1 cellular context compared by ENCODE assay signal in the genomic region with DNA sequence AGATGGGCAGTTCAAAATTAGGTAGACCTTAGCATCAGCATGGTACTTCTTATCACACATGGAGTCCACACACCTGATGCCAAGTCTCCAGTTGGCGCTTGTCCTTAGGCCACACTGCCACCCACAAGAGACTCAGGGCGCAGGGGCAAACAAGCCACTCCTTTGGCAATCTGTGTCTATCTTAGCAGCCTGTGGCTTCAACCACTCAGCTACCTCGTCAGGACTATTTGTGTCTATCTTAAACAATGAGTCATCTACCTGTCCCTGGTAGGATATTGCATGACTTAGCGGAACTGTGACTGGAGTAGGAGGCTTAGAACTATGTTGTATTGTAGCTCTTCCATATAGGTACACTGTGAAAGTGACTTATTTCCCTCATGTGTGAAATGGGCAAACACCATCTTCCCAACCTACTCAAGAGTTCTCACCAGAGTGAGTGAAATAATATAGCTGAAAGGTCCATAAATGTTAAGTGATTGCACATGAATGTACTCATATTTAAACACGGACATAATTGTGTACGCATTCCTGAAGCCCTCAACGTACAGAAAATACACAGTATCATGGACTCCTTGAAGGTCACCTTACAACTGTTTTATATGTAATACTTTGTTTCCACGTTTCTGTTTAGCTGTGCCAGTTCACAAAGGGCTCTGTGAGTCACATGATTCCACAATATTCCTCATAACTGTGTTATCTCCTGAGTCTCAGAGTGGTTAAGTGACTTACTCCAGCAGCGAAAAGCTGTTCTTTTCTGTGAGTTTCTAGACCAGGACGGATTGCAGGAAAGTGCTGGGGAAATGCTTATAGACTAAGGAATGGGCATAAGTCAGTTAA.
TF ChIP-seq lines count a peak whose summit lies in the region.

No MANE protein-coding gene starts in this region.

TF ChIP-seq in K562, 482 proteins besides CTCF, POLR2A, EP300 and RAD21 (continued from another document and continues in another):
- TF ChIP-seq, protein P1, sequence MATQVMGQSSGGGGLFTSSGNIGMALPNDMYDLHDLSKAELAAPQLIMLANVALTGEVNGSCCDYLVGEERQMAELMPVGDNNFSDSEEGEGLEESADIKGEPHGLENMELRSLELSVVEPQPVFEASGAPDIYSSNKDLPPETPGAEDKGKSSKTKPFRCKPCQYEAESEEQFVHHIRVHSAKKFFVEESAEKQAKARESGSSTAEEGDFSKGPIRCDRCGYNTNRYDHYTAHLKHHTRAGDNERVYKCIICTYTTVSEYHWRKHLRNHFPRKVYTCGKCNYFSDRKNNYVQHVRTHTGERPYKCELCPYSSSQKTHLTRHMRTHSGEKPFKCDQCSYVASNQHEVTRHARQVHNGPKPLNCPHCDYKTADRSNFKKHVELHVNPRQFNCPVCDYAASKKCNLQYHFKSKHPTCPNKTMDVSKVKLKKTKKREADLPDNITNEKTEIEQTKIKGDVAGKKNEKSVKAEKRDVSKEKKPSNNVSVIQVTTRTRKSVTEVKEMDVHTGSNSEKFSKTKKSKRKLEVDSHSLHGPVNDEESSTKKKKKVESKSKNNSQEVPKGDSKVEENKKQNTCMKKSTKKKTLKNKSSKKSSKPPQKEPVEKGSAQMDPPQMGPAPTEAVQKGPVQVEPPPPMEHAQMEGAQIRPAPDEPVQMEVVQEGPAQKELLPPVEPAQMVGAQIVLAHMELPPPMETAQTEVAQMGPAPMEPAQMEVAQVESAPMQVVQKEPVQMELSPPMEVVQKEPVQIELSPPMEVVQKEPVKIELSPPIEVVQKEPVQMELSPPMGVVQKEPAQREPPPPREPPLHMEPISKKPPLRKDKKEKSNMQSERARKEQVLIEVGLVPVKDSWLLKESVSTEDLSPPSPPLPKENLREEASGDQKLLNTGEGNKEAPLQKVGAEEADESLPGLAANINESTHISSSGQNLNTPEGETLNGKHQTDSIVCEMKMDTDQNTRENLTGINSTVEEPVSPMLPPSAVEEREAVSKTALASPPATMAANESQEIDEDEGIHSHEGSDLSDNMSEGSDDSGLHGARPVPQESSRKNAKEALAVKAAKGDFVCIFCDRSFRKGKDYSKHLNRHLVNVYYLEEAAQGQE (CRISPR knock-in tag; IDR thresholded peaks at IDR 0.05; ENCODE audit: low read depth), result no peak
- TF ChIP-seq, protein P2, sequence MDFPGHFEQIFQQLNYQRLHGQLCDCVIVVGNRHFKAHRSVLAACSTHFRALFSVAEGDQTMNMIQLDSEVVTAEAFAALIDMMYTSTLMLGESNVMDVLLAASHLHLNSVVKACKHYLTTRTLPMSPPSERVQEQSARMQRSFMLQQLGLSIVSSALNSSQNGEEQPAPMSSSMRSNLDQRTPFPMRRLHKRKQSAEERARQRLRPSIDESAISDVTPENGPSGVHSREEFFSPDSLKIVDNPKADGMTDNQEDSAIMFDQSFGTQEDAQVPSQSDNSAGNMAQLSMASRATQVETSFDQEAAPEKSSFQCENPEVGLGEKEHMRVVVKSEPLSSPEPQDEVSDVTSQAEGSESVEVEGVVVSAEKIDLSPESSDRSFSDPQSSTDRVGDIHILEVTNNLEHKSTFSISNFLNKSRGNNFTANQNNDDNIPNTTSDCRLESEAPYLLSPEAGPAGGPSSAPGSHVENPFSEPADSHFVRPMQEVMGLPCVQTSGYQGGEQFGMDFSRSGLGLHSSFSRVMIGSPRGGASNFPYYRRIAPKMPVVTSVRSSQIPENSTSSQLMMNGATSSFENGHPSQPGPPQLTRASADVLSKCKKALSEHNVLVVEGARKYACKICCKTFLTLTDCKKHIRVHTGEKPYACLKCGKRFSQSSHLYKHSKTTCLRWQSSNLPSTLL (IDR thresholded peaks at IDR 0.05), result no peak
- TF ChIP-seq, protein P3, sequence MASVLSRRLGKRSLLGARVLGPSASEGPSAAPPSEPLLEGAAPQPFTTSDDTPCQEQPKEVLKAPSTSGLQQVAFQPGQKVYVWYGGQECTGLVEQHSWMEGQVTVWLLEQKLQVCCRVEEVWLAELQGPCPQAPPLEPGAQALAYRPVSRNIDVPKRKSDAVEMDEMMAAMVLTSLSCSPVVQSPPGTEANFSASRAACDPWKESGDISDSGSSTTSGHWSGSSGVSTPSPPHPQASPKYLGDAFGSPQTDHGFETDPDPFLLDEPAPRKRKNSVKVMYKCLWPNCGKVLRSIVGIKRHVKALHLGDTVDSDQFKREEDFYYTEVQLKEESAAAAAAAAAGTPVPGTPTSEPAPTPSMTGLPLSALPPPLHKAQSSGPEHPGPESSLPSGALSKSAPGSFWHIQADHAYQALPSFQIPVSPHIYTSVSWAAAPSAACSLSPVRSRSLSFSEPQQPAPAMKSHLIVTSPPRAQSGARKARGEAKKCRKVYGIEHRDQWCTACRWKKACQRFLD (CRISPR knock-in tag; IDR thresholded peaks at IDR 0.05), result no peak; the same call in 1 of the 2 replicates
- TF ChIP-seq TEAD1 (CRISPR knock-in tag; IDR thresholded peaks at IDR 0.05) (peak; percentile 33 to 39; a peak in 2 of 4 replicates), BDP1 (IDR thresholded peaks at IDR 0.05; ENCODE audit: insufficient read depth, insufficient read length) (no peak), PTTG1 (tag; IDR thresholded peaks at IDR 0.05; ENCODE audit: low read depth) (no peak), NR3C1 (CRISPR knock-in tag; IDR thresholded peaks at IDR 0.05) (no peak), ZNF124 (CRISPR knock-in tag; IDR thresholded peaks at IDR 0.05) (no peak), MYC (IDR thresholded peaks at IDR 0.05; ENCODE audit: low read depth, low read length) (no peak), MYC (CRISPR knock-in tag; IDR thresholded peaks at IDR 0.05; ENCODE audit: borderline replicate concordance, low read depth) (no peak), THRAP3 (IDR thresholded peaks at IDR 0.05; ENCODE audit: borderline replicate concordance) (peak; percentile 41; the same call in 1 of the 2 replicates), NCOA4 (IDR thresholded peaks at IDR 0.05; ENCODE audit: partially characterized antibody) (no peak), YBX1 (IDR thresholded peaks at IDR 0.05) (no peak), ZNF274 (IDR thresholded peaks at IDR 0.05; ENCODE audit: borderline replicate concordance, low read depth, low read length) (no peak), L3MBTL2 (IDR thresholded peaks at IDR 0.05) (0 out of 2 replicates have a peak, but pooled peaks have one; percentile 11), SRSF7 (optimal IDR thresholded peaks at IDR 0.05; ENCODE audit: low read depth, low read length) (no peak), NFXL1 (CRISPR knock-in tag; IDR thresholded peaks at IDR 0.05) (no peak), NCOA1 (IDR thresholded peaks at IDR 0.05; ENCODE audit: low read depth) (no peak), KAT8 (IDR thresholded peaks at IDR 0.05; ENCODE audit: low read depth) (no peak), CCNT2 (IDR thresholded peaks at IDR 0.05; ENCODE audit: borderline replicate concordance, extremely low read depth, insufficient read length, low read depth, low read length) (no peak), RUNX1 (IDR thresholded peaks at IDR 0.05; ENCODE audit: low read depth) (no peak), HMG20B (CRISPR knock-in tag; IDR thresholded peaks at IDR 0.05) (no peak), MYNN (IDR thresholded peaks at IDR 0.05) (no peak), MYNN (CRISPR knock-in tag; IDR thresholded peaks at IDR 0.05) (no peak), ETV5 (CRISPR knock-in tag; IDR thresholded peaks at IDR 0.05; ENCODE audit: low read depth) (no peak; the same call in 1 of the 2 replicates), PHB (CRISPR knock-in tag; IDR thresholded peaks at IDR 0.05) (no peak), PHF8 (IDR thresholded peaks at IDR 0.05; ENCODE audit: borderline replicate concordance, low read length) (no peak), HNRNPLL (IDR thresholded peaks at IDR 0.05; ENCODE audit: low read depth, low read length, poor library complexity, severe bottlenecking) (no peak), PRPF4 (IDR thresholded peaks at IDR 0.05; ENCODE audit: insufficient read depth, low read depth, low read length, poor library complexity, severe bottlenecking) (no peak), FOXJ3 (CRISPR knock-in tag; IDR thresholded peaks at IDR 0.05) (no peak), ARID2 (IDR thresholded peaks at IDR 0.05) (no peak), ZNF239 (CRISPR knock-in tag; IDR thresholded peaks at IDR 0.05) (no peak), SETDB1 (IDR thresholded peaks at IDR 0.05; ENCODE audit: low read length) (no peak), DMBX1 (CRISPR knock-in tag; IDR thresholded peaks at IDR 0.05; ENCODE audit: borderline replicate concordance) (peak; percentile 52; the same call in 1 of the 2 replicates)
- TF ChIP-seq, protein P4, sequence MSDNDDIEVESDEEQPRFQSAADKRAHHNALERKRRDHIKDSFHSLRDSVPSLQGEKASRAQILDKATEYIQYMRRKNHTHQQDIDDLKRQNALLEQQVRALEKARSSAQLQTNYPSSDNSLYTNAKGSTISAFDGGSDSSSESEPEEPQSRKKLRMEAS (CRISPR knock-in tag; IDR thresholded peaks at IDR 0.05), result no peak
- TF ChIP-seq, protein P5, sequence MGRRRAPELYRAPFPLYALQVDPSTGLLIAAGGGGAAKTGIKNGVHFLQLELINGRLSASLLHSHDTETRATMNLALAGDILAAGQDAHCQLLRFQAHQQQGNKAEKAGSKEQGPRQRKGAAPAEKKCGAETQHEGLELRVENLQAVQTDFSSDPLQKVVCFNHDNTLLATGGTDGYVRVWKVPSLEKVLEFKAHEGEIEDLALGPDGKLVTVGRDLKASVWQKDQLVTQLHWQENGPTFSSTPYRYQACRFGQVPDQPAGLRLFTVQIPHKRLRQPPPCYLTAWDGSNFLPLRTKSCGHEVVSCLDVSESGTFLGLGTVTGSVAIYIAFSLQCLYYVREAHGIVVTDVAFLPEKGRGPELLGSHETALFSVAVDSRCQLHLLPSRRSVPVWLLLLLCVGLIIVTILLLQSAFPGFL (CRISPR knock-in tag; IDR thresholded peaks at IDR 0.05), result no peak
- TF ChIP-seq, protein P6, sequence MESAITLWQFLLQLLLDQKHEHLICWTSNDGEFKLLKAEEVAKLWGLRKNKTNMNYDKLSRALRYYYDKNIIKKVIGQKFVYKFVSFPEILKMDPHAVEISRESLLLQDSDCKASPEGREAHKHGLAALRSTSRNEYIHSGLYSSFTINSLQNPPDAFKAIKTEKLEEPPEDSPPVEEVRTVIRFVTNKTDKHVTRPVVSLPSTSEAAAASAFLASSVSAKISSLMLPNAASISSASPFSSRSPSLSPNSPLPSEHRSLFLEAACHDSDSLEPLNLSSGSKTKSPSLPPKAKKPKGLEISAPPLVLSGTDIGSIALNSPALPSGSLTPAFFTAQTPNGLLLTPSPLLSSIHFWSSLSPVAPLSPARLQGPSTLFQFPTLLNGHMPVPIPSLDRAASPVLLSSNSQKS (CRISPR knock-in tag; IDR thresholded peaks at IDR 0.05), result no peak
- TF ChIP-seq, protein P7, sequence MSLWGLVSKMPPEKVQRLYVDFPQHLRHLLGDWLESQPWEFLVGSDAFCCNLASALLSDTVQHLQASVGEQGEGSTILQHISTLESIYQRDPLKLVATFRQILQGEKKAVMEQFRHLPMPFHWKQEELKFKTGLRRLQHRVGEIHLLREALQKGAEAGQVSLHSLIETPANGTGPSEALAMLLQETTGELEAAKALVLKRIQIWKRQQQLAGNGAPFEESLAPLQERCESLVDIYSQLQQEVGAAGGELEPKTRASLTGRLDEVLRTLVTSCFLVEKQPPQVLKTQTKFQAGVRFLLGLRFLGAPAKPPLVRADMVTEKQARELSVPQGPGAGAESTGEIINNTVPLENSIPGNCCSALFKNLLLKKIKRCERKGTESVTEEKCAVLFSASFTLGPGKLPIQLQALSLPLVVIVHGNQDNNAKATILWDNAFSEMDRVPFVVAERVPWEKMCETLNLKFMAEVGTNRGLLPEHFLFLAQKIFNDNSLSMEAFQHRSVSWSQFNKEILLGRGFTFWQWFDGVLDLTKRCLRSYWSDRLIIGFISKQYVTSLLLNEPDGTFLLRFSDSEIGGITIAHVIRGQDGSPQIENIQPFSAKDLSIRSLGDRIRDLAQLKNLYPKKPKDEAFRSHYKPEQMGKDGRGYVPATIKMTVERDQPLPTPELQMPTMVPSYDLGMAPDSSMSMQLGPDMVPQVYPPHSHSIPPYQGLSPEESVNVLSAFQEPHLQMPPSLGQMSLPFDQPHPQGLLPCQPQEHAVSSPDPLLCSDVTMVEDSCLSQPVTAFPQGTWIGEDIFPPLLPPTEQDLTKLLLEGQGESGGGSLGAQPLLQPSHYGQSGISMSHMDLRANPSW (CRISPR knock-in tag; IDR thresholded peaks at IDR 0.05), result no peak
- TF ChIP-seq, protein P8, sequence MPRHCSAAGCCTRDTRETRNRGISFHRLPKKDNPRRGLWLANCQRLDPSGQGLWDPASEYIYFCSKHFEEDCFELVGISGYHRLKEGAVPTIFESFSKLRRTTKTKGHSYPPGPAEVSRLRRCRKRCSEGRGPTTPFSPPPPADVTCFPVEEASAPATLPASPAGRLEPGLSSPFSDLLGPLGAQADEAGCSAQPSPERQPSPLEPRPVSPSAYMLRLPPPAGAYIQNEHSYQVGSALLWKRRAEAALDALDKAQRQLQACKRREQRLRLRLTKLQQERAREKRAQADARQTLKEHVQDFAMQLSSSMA (CRISPR knock-in tag; IDR thresholded peaks at IDR 0.05), result no peak
- TF ChIP-seq, protein P9, sequence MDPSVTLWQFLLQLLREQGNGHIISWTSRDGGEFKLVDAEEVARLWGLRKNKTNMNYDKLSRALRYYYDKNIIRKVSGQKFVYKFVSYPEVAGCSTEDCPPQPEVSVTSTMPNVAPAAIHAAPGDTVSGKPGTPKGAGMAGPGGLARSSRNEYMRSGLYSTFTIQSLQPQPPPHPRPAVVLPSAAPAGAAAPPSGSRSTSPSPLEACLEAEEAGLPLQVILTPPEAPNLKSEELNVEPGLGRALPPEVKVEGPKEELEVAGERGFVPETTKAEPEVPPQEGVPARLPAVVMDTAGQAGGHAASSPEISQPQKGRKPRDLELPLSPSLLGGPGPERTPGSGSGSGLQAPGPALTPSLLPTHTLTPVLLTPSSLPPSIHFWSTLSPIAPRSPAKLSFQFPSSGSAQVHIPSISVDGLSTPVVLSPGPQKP (CRISPR knock-in tag; IDR thresholded peaks at IDR 0.05), result no peak
- TF ChIP-seq, protein P10, sequence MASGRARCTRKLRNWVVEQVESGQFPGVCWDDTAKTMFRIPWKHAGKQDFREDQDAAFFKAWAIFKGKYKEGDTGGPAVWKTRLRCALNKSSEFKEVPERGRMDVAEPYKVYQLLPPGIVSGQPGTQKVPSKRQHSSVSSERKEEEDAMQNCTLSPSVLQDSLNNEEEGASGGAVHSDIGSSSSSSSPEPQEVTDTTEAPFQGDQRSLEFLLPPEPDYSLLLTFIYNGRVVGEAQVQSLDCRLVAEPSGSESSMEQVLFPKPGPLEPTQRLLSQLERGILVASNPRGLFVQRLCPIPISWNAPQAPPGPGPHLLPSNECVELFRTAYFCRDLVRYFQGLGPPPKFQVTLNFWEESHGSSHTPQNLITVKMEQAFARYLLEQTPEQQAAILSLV (tag; IDR thresholded peaks at IDR 0.05), result no peak
- TF ChIP-seq, protein P11, sequence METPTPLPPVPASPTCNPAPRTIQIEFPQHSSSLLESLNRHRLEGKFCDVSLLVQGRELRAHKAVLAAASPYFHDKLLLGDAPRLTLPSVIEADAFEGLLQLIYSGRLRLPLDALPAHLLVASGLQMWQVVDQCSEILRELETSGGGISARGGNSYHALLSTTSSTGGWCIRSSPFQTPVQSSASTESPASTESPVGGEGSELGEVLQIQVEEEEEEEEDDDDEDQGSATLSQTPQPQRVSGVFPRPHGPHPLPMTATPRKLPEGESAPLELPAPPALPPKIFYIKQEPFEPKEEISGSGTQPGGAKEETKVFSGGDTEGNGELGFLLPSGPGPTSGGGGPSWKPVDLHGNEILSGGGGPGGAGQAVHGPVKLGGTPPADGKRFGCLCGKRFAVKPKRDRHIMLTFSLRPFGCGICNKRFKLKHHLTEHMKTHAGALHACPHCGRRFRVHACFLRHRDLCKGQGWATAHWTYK (CRISPR knock-in tag; IDR thresholded peaks at IDR 0.05), result no peak
- TF ChIP-seq, protein P12, sequence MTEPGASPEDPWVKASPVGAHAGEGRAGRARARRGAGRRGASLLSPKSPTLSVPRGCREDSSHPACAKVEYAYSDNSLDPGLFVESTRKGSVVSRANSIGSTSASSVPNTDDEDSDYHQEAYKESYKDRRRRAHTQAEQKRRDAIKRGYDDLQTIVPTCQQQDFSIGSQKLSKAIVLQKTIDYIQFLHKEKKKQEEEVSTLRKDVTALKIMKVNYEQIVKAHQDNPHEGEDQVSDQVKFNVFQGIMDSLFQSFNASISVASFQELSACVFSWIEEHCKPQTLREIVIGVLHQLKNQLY (CRISPR knock-in tag; conservative IDR thresholded peaks at IDR 0.05), result 0 out of 4 replicates have a peak, but pooled peaks of 1 of the 2 experiments have one; percentile 47
